ENCODE assay signal across 25 cellular contexts in genomic region chr5:58077966-58078365, GRCh38.
DNase-seq lines count a peak whose midpoint lies in the region; ATAC-seq and TF ChIP-seq lines count a peak whose summit lies in the region.
"Had no signal": no experiment of that assay in that cellular context is flagged by ENCODE, and none has a peak within 500 bp of the region (broad histone marks: within the 10 kb centered on the region; RNA-seq: fewer than 3 reads in every experiment).

No MANE protein-coding gene starts in this region.

- H3K4me3 ChIP-seq in Panc1 (ENCODE audit: low read depth in 2 of 2, low read length in 2 of 2): no peak overlapping the region
- H3K4me3 ChIP-seq: esophagus squamous epithelium, heart right ventricle, psoas muscle, upper lobe of right lung had no signal

- DNase-seq in NCI-H1417 (lab: John Stamatoyannopoulos, UW) (peak in 2 of 3 experiments; percentile 26 to 81), NCI-H1417 treated with DMSO at 0.1 percent for 48 hours (lab: John Stamatoyannopoulos, UW) (no peak), NCI-H1930 (lab: John Stamatoyannopoulos, UW) (peak; percentile 66 to 86), Panc1 (ENCODE audit: low read depth, low spot score) (no peak), renal cortical epithelial cell (ENCODE audit: low read depth) (peak; percentile 35)
- no peak for DNase-seq in activated CD4-positive, alpha-beta T cell treated with anti-CD3 and anti-CD28 coated beads for 48 hours
- DNase-seq: 8988T; activated CD4-positive, alpha-beta T cell treated with anti-CD3 and anti-CD28 coated beads for 1 hour; activated CD8-positive, alpha-beta memory T cell treated with anti-CD3 and anti-CD28 coated beads, Interleukin-2, amount 50 U/mL, for 48 hours; activated CD8-positive, alpha-beta T cell treated with anti-CD3 and anti-CD28 coated beads for 36 hours; activated naive CD4-positive, alpha-beta T cell treated with anti-CD3 and anti-CD28 coated beads for 36 hours; DMS79; esophagus squamous epithelium; foreskin keratinocyte; GF-D8; heart right ventricle; kidney; NCI-H187 treated with DMSO at 0.1 percent for 48 hours; NCI-H226; psoas muscle; T-helper 17 cell; upper lobe of right lung had no signal

- no peaks in the 10 kb centered on the region for H3K9me3 ChIP-seq in Panc1 (ENCODE audit: control insufficient read depth, insufficient read depth, low read depth, low read length)
- H3K9me3 ChIP-seq: esophagus squamous epithelium, heart right ventricle, psoas muscle, upper lobe of right lung had no signal

- CTCF ChIA-PET in Panc1 (lab: Charles Lee): no interaction called here

- no peaks in the 10 kb centered on the region for H3K27me3 ChIP-seq in Panc1 (ENCODE audit: control insufficient read depth, insufficient read depth, low read length)
- H3K27me3 ChIP-seq: esophagus squamous epithelium, foreskin keratinocyte, heart right ventricle, upper lobe of right lung had no signal

- ATAC-seq in Panc1 (peak; percentile 62; the same call in 1 of the 2 replicates), GM18519 (IDR thresholded peaks at IDR 0.05; ENCODE audit: low FRiP score, unreplicated experiment) (no peak), SK-N-SH treated with all-trans-retinoic acid at 6 μM for 48 hours (no peak)
- ATAC-seq: activated CD8-positive, alpha-beta T cell treated with anti-CD3 and anti-CD28 coated beads for 36 hours; foreskin keratinocyte; psoas muscle; stimulated activated effector memory CD8-positive, alpha-beta T cell treated with anti-CD3 and anti-CD28 coated beads, Interleukin-12 subunit alpha, Interleukin-12 subunit beta, amount 100 ng/mL, for 72 hours; T-helper 17 cell; upper lobe of right lung had no signal

- POLR2A ChIA-PET in Panc1 (lab: Charles Lee): no interaction called here

- in situ Hi-C loops in Panc1 (cut with HindIII; ENCODE audit: low pct_unique_long_range_greater_than_20kb, low sequenced_read_pairs): no loop called here

- no TSS peak for BruUV-seq in Panc1 (replicated peaks; lab: Mats Ljungman, UMichigan)

- no peaks in the 10 kb centered on the region for H3K36me3 ChIP-seq in Panc1 (ENCODE audit: control insufficient read depth, insufficient read depth, low read length)
- H3K36me3 ChIP-seq: esophagus squamous epithelium, heart right ventricle, upper lobe of right lung had no signal

- no peak for TF ChIP-seq CTCF in Panc1 (IDR thresholded peaks at IDR 0.05)

- H3K27ac ChIP-seq in Panc1 (ENCODE audit: low read length): peak overlapping the region; percentile 90
- H3K27ac ChIP-seq: esophagus squamous epithelium, foreskin keratinocyte, psoas muscle, upper lobe of right lung had no signal

- intact Hi-C loops in Panc1 (cut with micrococcal nuclease; ENCODE audit: unreplicated experiment): loop anchor here (5.0 to 10.0 kb wide), 4 partner anchors 107 to 369 kb away; no protein-coding TSS in a partner anchor

- H3K4me1 ChIP-seq in Panc1 (ENCODE audit: control insufficient read depth, insufficient read depth, low read length): peaks cover 63% of the 10 kb centered on the region
- H3K4me1 ChIP-seq: foreskin keratinocyte, upper lobe of right lung had no signal

TF ChIP-seq in SK-N-SH treated with all-trans-retinoic acid at 6 μM for 48 hours, 23 proteins besides CTCF, POLR2A, EP300 and RAD21:
- no peak for TF ChIP-seq ARNTL (CRISPR knock-in tag; IDR thresholded peaks at IDR 0.05; ENCODE audit: borderline replicate concordance, low read depth)
- TF ChIP-seq PATZ1 (CRISPR knock-in tag; IDR thresholded peaks at IDR 0.05; ENCODE audit: borderline replicate concordance): no peak
- no peak for TF ChIP-seq BACH2 (CRISPR knock-in tag; IDR thresholded peaks at IDR 0.05; ENCODE audit: borderline replicate concordance)
- TF ChIP-seq ZFP3 (CRISPR knock-in tag; IDR thresholded peaks at IDR 0.05): no peak
- no peak for TF ChIP-seq ISL1 (CRISPR knock-in tag; IDR thresholded peaks at IDR 0.05)
- TF ChIP-seq POU6F1 (CRISPR knock-in tag; IDR thresholded peaks at IDR 0.05; ENCODE audit: borderline replicate concordance, low read depth): no peak
- TF ChIP-seq GLIS3 (CRISPR knock-in tag; IDR thresholded peaks at IDR 0.05): no peak
- TF ChIP-seq TSHZ2 (CRISPR knock-in tag; IDR thresholded peaks at IDR 0.05): no peak
- TF ChIP-seq TCF4 (CRISPR knock-in tag; IDR thresholded peaks at IDR 0.05; ENCODE audit: borderline replicate concordance): no peak
- no peak for TF ChIP-seq ZNF565 (CRISPR knock-in tag; conservative IDR thresholded peaks at IDR 0.05; ENCODE audit: low read depth)
- no peak for TF ChIP-seq ESRRG (CRISPR knock-in tag; IDR thresholded peaks at IDR 0.05)

Comparison
In these comparisons a context has a peak if more than half of its experiments do, and no peak if none do; other contexts are left out.
1. DNase-seq: peak in NCI-H1417 (2 of 3), NCI-H1930 (2 of 2) and renal cortical epithelial cell (single experiment); none in NCI-H1417 treated with DMSO at 0.1 percent for 48 hours (single experiment), Panc1 (single experiment) and activated CD4-positive, alpha-beta T cell treated with anti-CD3 and anti-CD28 coated beads for 48 hours (single experiment).